ENCODE assay signal across 22 cellular contexts in genomic region chr12:112401903-112402498, GRCh38.
"Had no signal": no experiment of that assay in that cellular context is flagged by ENCODE, and none has a peak within 500 bp of the region (broad histone marks: within the 10 kb centered on the region; RNA-seq: fewer than 3 reads in every experiment).

No MANE protein-coding gene starts in this region.

- H3K27ac Mint-ChIP-seq: activated CD4-positive, alpha-beta T cell treated with anti-CD3 and anti-CD28 coated beads, Interleukin-2, amount 10 ng/mL, durations not matched to agents 24 days and 14 days; activated CD8-positive, alpha-beta T cell treated with anti-CD3 and anti-CD28 coated beads for 36 hours; activated naive CD4-positive, alpha-beta T cell treated with anti-CD3 and anti-CD28 coated beads, Interleukin-2, amount 50 U/mL, for 72 hours; nephron had no signal

- H3K9me3 ChIP-seq: adrenal gland, esophagus muscularis mucosa, gastroesophageal sphincter, heart left ventricle, left lung, sigmoid colon, tibial nerve had no signal

- H3K9me3 Mint-ChIP-seq: activated CD4-positive, alpha-beta T cell treated with anti-CD3 and anti-CD28 coated beads, Interleukin-2, amount 10 ng/mL, durations not matched to agents 24 days and 14 days; activated CD8-positive, alpha-beta T cell treated with anti-CD3 and anti-CD28 coated beads for 36 hours; activated naive CD4-positive, alpha-beta T cell treated with anti-CD3 and anti-CD28 coated beads, Interleukin-2, amount 50 U/mL, for 72 hours; nephron had no signal

- H3K27me3 Mint-ChIP-seq: activated CD4-positive, alpha-beta T cell treated with anti-CD3 and anti-CD28 coated beads, Interleukin-2, amount 10 ng/mL, durations not matched to agents 24 days and 14 days; activated CD8-positive, alpha-beta T cell treated with anti-CD3 and anti-CD28 coated beads for 36 hours had no signal

- H3K4me3 Mint-ChIP-seq: activated CD4-positive, alpha-beta T cell treated with anti-CD3 and anti-CD28 coated beads, Interleukin-2, amount 10 ng/mL, durations not matched to agents 24 days and 14 days; activated CD8-positive, alpha-beta T cell treated with anti-CD3 and anti-CD28 coated beads for 36 hours; nephron had no signal

- ATAC-seq: activated CD8-positive, alpha-beta T cell treated with anti-CD3 and anti-CD28 coated beads for 36 hours; gastroesophageal sphincter; heart left ventricle; left lung had no signal

- H3K4me3 ChIP-seq: adrenal gland, esophagus muscularis mucosa, gastroesophageal sphincter, heart left ventricle, left lung, sigmoid colon, tibial nerve had no signal

- H3K27ac ChIP-seq: adrenal gland, esophagus muscularis mucosa, gastroesophageal sphincter, heart left ventricle, left lung, sigmoid colon, tibial nerve had no signal

- H3K27me3 ChIP-seq: adrenal gland, esophagus muscularis mucosa, gastroesophageal sphincter, heart left ventricle, left lung, sigmoid colon, tibial nerve had no signal

- DNase-seq: activated CD4-positive, alpha-beta T cell treated with anti-CD3 and anti-CD28 coated beads, Interleukin-2, amount 10 ng/mL, durations not matched to agents 24 days and 14 days; activated CD4-positive, CD25-positive, alpha-beta regulatory T cell; activated CD8-positive, alpha-beta memory T cell treated with anti-CD3 and anti-CD28 coated beads, Interleukin-2, amount 50 U/mL, for 48 hours; activated CD8-positive, alpha-beta T cell treated with anti-CD3 and anti-CD28 coated beads for 36 hours; activated gamma-delta T cell treated with Interleukin-2 at 50 U/mL for 16 hours; adrenal gland; cerebellar nuclear complex; cortex of kidney; effector CD4-positive, alpha-beta T cell; heart left ventricle; left lung; midbrain; nucleus accumbens; sigmoid colon; stimulated activated CD8-positive, alpha-beta memory T cell treated with anti-CD3 and anti-CD28 coated beads, Interleukin-4, amount 100 ng/mL, for 48 hours; stimulated activated naive CD4-positive, alpha-beta T cell treated with Interleukin-2 at 50 U/mL for 16 hours; T-helper 9 cell had no signal
